In genomic region chr1:85417017-85417416, GRCh38 we compare ENCODE assay signal across 2 cellular contexts.
TF ChIP-seq lines count a peak whose summit lies in the region.

No MANE protein-coding gene starts in this region.

TF ChIP-seq in SK-N-SH treated with all-trans-retinoic acid at 6 μM for 48 hours, 23 proteins besides CTCF, POLR2A, EP300 and RAD21:
- TF ChIP-seq, protein P1, sequence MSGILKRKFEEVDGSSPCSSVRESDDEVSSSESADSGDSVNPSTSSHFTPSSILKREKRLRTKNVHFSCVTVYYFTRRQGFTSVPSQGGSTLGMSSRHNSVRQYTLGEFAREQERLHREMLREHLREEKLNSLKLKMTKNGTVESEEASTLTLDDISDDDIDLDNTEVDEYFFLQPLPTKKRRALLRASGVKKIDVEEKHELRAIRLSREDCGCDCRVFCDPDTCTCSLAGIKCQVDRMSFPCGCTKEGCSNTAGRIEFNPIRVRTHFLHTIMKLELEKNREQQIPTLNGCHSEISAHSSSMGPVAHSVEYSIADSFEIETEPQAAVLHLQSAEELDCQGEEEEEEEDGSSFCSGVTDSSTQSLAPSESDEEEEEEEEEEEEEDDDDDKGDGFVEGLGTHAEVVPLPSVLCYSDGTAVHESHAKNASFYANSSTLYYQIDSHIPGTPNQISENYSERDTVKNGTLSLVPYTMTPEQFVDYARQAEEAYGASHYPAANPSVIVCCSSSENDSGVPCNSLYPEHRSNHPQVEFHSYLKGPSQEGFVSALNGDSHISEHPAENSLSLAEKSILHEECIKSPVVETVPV (CRISPR knock-in tag; IDR thresholded peaks at IDR 0.05) = no peak
- TF ChIP-seq GLIS3 (CRISPR knock-in tag; IDR thresholded peaks at IDR 0.05) (no peak), PPARA (CRISPR knock-in tag; IDR thresholded peaks at IDR 0.05; ENCODE audit: borderline replicate concordance) (no peak), ZFP3 (CRISPR knock-in tag; IDR thresholded peaks at IDR 0.05) (no peak), ARNTL (CRISPR knock-in tag; IDR thresholded peaks at IDR 0.05; ENCODE audit: borderline replicate concordance, low read depth) (no peak), ZNF70 (CRISPR knock-in tag; IDR thresholded peaks at IDR 0.05) (no peak), CREB5 (CRISPR knock-in tag; IDR thresholded peaks at IDR 0.05; ENCODE audit: low read depth) (no peak), BACH2 (CRISPR knock-in tag; IDR thresholded peaks at IDR 0.05; ENCODE audit: borderline replicate concordance) (no peak)

TF ChIP-seq in HepG2, 621 proteins besides CTCF, POLR2A, EP300 and RAD21 (continued from another document):
- TF ChIP-seq CSRNP2 (CRISPR knock-in tag; conservative IDR thresholded peaks at IDR 0.05; ENCODE audit: low read depth) (no peak), CEBPB (IDR thresholded peaks at IDR 0.05; ENCODE audit: borderline replicate concordance, low read depth, low read length) (no peak), TARDBP (CRISPR knock-in tag; IDR thresholded peaks at IDR 0.05) (no peak), AKNA (CRISPR knock-in tag; IDR thresholded peaks at IDR 0.05; ENCODE audit: borderline replicate concordance) (no peak), ZSCAN21 (CRISPR knock-in tag; IDR thresholded peaks at IDR 0.05; ENCODE audit: borderline replicate concordance) (no peak), DPF2 (CRISPR knock-in tag; IDR thresholded peaks at IDR 0.05; ENCODE audit: borderline replicate concordance, low read depth) (no peak), ATF4 (CRISPR knock-in tag; IDR thresholded peaks at IDR 0.05) (no peak), DBP (CRISPR knock-in tag; IDR thresholded peaks at IDR 0.05; ENCODE audit: not compliant biosample characterization) (no peak), ZNF414 (CRISPR knock-in tag; IDR thresholded peaks at IDR 0.05) (no peak), EZH2 (conservative IDR thresholded peaks at IDR 0.05; ENCODE audit: low read depth, low read length) (no peak), ZBTB37 (CRISPR knock-in tag; IDR thresholded peaks at IDR 0.05) (no peak), ZFP62 (CRISPR knock-in tag; IDR thresholded peaks at IDR 0.05) (no peak)
- TF ChIP-seq, protein P2, sequence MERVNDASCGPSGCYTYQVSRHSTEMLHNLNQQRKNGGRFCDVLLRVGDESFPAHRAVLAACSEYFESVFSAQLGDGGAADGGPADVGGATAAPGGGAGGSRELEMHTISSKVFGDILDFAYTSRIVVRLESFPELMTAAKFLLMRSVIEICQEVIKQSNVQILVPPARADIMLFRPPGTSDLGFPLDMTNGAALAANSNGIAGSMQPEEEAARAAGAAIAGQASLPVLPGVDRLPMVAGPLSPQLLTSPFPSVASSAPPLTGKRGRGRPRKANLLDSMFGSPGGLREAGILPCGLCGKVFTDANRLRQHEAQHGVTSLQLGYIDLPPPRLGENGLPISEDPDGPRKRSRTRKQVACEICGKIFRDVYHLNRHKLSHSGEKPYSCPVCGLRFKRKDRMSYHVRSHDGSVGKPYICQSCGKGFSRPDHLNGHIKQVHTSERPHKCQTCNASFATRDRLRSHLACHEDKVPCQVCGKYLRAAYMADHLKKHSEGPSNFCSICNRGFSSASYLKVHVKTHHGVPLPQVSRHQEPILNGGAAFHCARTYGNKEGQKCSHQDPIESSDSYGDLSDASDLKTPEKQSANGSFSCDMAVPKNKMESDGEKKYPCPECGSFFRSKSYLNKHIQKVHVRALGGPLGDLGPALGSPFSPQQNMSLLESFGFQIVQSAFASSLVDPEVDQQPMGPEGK (CRISPR knock-in tag; IDR thresholded peaks at IDR 0.05) = no peak
